ENCODE assay signal across 8 cellular contexts in genomic region chr2:9333591-9334171, GRCh38.
DNase-seq lines count a peak whose midpoint lies in the region; ATAC-seq lines count a peak whose summit lies in the region.

No MANE protein-coding gene starts in this region.

- peak; percentile 78 for ATAC-seq in right cardiac atrium
- peak; percentile 76 for ATAC-seq in sciatic nerve
- no peak for ATAC-seq in HG03571 (IDR thresholded peaks at IDR 0.05; ENCODE audit: unreplicated experiment)
- no peak for ATAC-seq in HG02981 (IDR thresholded peaks at IDR 0.05; ENCODE audit: unreplicated experiment)

- H3K27ac ChIP-seq in right cardiac atrium (ENCODE audit: low read length): no peak overlapping the region

- H3K4me1 ChIP-seq in right cardiac atrium (ENCODE audit: control insufficient read depth, insufficient read depth, low read length): peaks cover 8% of the 10 kb centered on the region

- DNase-seq in 8988T (peak; percentile 40), GM04504 (ENCODE audit: low read depth) (peak; percentile 60), NCI-H2227 treated with DMSO at 0.1 percent for 48 hours (lab: John Stamatoyannopoulos, UW) (peak; percentile 16), amniotic epithelial cell (ENCODE audit: low read depth) (peak; percentile 87), right cardiac atrium (peak in 2 of 3 donors; percentile 56 to 65), sciatic nerve (ENCODE audit: low spot score) (peak; percentile 65)

- WGBS in right cardiac atrium: 42% methylated on average over 7 of the region's 7 CpGs

- H3K4me3 ChIP-seq in right cardiac atrium (ENCODE audit: low read length): no peak overlapping the region

- H3K27me3 ChIP-seq in right cardiac atrium (ENCODE audit: control insufficient read depth, insufficient read depth): no peaks in the 10 kb centered on the region

- H3K9me3 ChIP-seq in right cardiac atrium (ENCODE audit: control insufficient read depth, low read length): no peaks in the 10 kb centered on the region

- intact Hi-C loops in right cardiac atrium (cut with DNase I) (loop anchor here in 3 of 4 donors (2.0 to 5.0 kb wide), 2 partner anchors 127 to 191 kb away; partner anchors contain the start of gene ASAP2 (in 1 of the 3)), sciatic nerve (cut with DNase I) (loop anchor here (10.0 kb wide), 1 partner anchor 119 kb away; no protein-coding TSS in a partner anchor)

Comparison
In these comparisons a context has a peak if more than half of its experiments do, and no peak if none do; other contexts are left out.
1. DNase-seq: peak in every context shown above with its lines; median percentile 87 in amniotic epithelial cell; 65 in sciatic nerve; 60 in right cardiac atrium; 60 in GM04504; 40 in 8988T; 16 in NCI-H2227 treated with DMSO at 0.1 percent for 48 hours.
2. ATAC-seq: peak in right cardiac atrium (2 of 2) and sciatic nerve (single experiment); none in HG03571 (single experiment) and HG02981 (single experiment).